Comparison of ENCODE assay signal across 8 cellular contexts in the genomic region with DNA sequence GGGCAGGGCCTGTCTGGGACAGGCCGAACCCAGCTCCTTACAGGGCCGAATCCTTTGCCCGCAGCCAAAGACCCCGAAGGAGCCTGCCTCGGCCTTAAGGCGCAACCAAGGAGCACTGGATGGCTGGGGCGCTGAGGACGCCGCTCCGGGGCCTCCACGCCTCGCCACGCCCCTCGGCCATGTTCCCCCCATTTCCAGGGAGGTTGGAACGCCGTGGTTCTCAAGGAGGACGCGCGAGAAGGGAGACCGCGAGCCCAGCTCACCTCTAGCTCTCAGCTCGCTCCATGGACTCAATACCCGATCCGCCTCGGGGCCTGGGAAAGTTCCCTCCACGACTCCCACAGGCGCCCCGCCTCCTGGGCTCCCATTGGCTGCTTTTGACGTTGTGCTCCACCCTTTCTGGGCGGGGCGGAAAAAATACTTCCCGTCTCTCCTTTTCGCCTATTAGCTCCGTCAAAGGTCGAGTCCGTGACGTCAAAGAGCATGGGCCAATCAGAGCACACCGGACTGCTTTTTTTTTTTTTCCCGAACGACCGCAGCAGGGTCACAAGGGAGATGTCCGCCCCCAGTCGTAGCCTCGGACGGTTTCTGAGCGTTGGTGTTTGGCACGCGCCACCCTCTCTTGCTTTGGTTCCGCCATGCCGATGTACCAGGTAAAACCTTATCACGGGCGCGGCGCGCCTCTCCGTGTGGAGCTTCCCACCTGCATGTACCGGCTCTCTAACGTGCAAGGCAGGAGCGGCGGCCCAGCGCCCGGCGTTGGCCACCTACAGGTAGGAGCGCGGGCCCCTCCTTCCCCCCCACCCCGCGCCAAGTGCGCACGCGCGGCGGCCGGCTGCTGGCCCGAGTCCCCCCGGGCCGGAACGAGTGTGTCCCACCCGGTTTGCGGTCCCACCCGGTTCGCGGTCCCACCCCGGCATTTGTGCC.
DNase-seq lines count a peak whose midpoint lies in the region; ATAC-seq and TF ChIP-seq lines count a peak whose summit lies in the region.

No MANE protein-coding gene starts in this region.

- no peaks in the 10 kb centered on the region for H3K9me3 ChIP-seq in OCI-LY7 (ENCODE audit: low read length)

- BruUV-seq in OCI-LY7 (replicated peaks; lab: Mats Ljungman, UMichigan), result TSS peak; percentile 66

- H3K4me2 ChIP-seq in OCI-LY7 (ENCODE audit: low read length), result peak overlapping the region; percentile 98

- peak; percentile 98 for DNase-seq in DMS 273 treated with DMSO at 0.1 percent for 48 hours (lab: John Stamatoyannopoulos, UW)
- DNase-seq in HuH-7.5 (ENCODE audit: low spot score), result peak; percentile 97
- peak; percentile 99 for DNase-seq in OCI-LY7 (ENCODE audit: low spot score)
- peak; percentile 94 for DNase-seq in activated T-cell treated with anti-CD3 and anti-CD28 coated beads for 48 hours (ENCODE audit: low read depth)
- peak; percentile 92 for DNase-seq in epithelial cell of proximal tubule (ENCODE audit: low read depth)
- DNase-seq in mucosa of gallbladder (ENCODE audit: low spot score), result peak; percentile 99
- DNase-seq in stimulated activated CD8-positive, alpha-beta memory T cell treated with anti-CD3 and anti-CD28 coated beads, Interleukin-4, amount 100 ng/mL, for 4 hours (ENCODE audit: low read depth in 2 of 2, low spot score in 1 of 2), result peak; percentile 97 to 98

- peaks cover 31% of the 10 kb centered on the region for H3K36me3 ChIP-seq in OCI-LY7 (ENCODE audit: insufficient read depth, low read length)

- H3K79me2 ChIP-seq in OCI-LY7 (ENCODE audit: insufficient read depth, low read depth, low read length), result peaks cover 42% of the 10 kb centered on the region

- peaks cover 19% of the 10 kb centered on the region for H3K4me1 ChIP-seq in OCI-LY7 (ENCODE audit: insufficient read depth, low read length, poor library complexity, severe bottlenecking)

- intact Hi-C loops in OCI-LY7 (cut with micrococcal nuclease; ENCODE audit: unreplicated experiment), result loop anchor here (2.0 to 10.0 kb wide), 2 partner anchors 308 to 378 kb away; a partner anchor contains a TSS

- TF ChIP-seq CTCF in OCI-LY7 (conservative IDR thresholded peaks at IDR 0.05; ENCODE audit: low read length), result peak; percentile 35; the same call in 1 of the 2 replicates
- peak; percentile 36 for TF ChIP-seq CTCF in epithelial cell of proximal tubule (conservative IDR thresholded peaks at IDR 0.05; ENCODE audit: low read depth, low read length)

- no peaks in the 10 kb centered on the region for H4K20me1 ChIP-seq in OCI-LY7 (ENCODE audit: insufficient read depth, low read length)

- CTCF ChIA-PET in OCI-LY7 (lab: Charles Lee; ENCODE audit: unreplicated experiment), result no interaction called here

- POLR2A ChIA-PET in OCI-LY7 (lab: Charles Lee), result interaction anchor here (0.6 to 1.5 kb wide), 8 partner anchors 10 to 1183 kb away, joined by 3 to 6 read pairs (median 3); no protein-coding TSS in a partner anchor

- H3K27ac ChIP-seq in OCI-LY7 (ENCODE audit: low read depth, low read length, poor library complexity, severe bottlenecking), result peak overlapping the region; percentile 82

- H3K4me3 ChIP-seq in OCI-LY7 (ENCODE audit: low read depth, low read length, poor library complexity, severe bottlenecking), result peak overlapping the region; percentile 97
- H3K4me3 ChIP-seq in epithelial cell of proximal tubule (ENCODE audit: low read depth, low read length), result peak overlapping the region; percentile 84

- no peaks in the 10 kb centered on the region for H3K9me2 ChIP-seq in OCI-LY7 (ENCODE audit: insufficient read depth, low read length)

- H2AFZ ChIP-seq in OCI-LY7 (ENCODE audit: low read length), result peak overlapping the region; percentile 68

- peak; percentile 82 for ATAC-seq in GM21526 (IDR thresholded peaks at IDR 0.05; ENCODE audit: low FRiP score, unreplicated experiment)

Comparison
In these comparisons a context has a peak if more than half of its experiments do, and no peak if none do; other contexts are left out.
1. Peak in every context shown above with its lines: DNase-seq, ATAC-seq, H3K4me3 ChIP-seq and H3K27ac ChIP-seq.